In genomic region chr7:64665980-64666674, GRCh38 we compare ENCODE assay signal across 8 cellular contexts. TPM values are rescaled to one million over a fixed set of nuclear protein-coding genes. Genes with fewer than 3 reads are reported as not detected.
DNase-seq lines count a peak whose midpoint lies in the region; ATAC-seq, FAIRE-seq and TF ChIP-seq lines count a peak whose summit lies in the region.

Gene ZNF107, plus strand, starts transcription at chr7:64666133. Its CDS starts 150 bp downstream, at chr7:64666283.

- H3K27me3 ChIP-seq in SU-DHL-6 (ENCODE audit: low read length), result no peaks in the 10 kb centered on the region
- H3K27me3 ChIP-seq in pancreas, result no peaks in the 10 kb centered on the region
- H3K27me3 ChIP-seq in tibial nerve, result no peaks in the 10 kb centered on the region

- H3K27ac Mint-ChIP-seq in activated naive CD8-positive, alpha-beta T cell treated with anti-CD3 and anti-CD28 coated beads, Interleukin-2, amount 10 ng/mL, durations not matched to agents 7 days and 5 days, result peak within 1 kb of the TSS; percentile 98

- TF ChIP-seq POLR2A in GM10847 (IDR thresholded peaks at IDR 0.05; ENCODE audit: extremely low read depth, insufficient read length) (peak; percentile 48), tibial nerve (IDR thresholded peaks at IDR 0.05) (peak in 1 of 2 donors; percentile 60)

- H4K20me1 ChIP-seq in SU-DHL-6 (ENCODE audit: low read depth, low read length), result no peaks in the 10 kb centered on the region

- DNase-seq in NCI-H128 (lab: John Stamatoyannopoulos, UW; ENCODE audit: unreplicated experiment), result peak; percentile 74
- DNase-seq in activated naive CD8-positive, alpha-beta T cell treated with anti-CD3 and anti-CD28 coated beads, Interleukin-2, amount 10 ng/mL, durations not matched to agents 7 days and 5 days, result peak; percentile 81
- peak; percentile 95 for DNase-seq in Right ventricle myocardium superior
- DNase-seq in pancreas, result peak; percentile 82 to 93 (median 86)
- DNase-seq in tibial nerve (ENCODE audit: low spot score in 2 of 2), result peak; percentile 83 to 89

- H3K4me1 Mint-ChIP-seq in activated naive CD8-positive, alpha-beta T cell treated with anti-CD3 and anti-CD28 coated beads, Interleukin-2, amount 10 ng/mL, durations not matched to agents 7 days and 5 days, result peaks cover 24% of the 10 kb centered on the region

- intact Hi-C loops in Right ventricle myocardium superior (cut with DNase I), result no loop called here
- intact Hi-C loops in pancreas (cut with DNase I), result no loop called here

- TF ChIP-seq EP300 in tibial nerve (IDR thresholded peaks at IDR 0.05), result peak; percentile 49 to 74

- FAIRE-seq in pancreas (lab: Jason Lieb, UNC), result peak; percentile 96

- H3K9ac ChIP-seq in SU-DHL-6 (ENCODE audit: low read length), result peak within 1 kb of the TSS; percentile 93

- H3K79me2 ChIP-seq in SU-DHL-6 (ENCODE audit: insufficient read depth, low read length), result peaks cover 56% of the 10 kb centered on the region

- H3K36me3 ChIP-seq in SU-DHL-6 (ENCODE audit: low read length) (peaks cover 10% of the 10 kb centered on the region), pancreas (no peaks in the 10 kb centered on the region), tibial nerve (peaks cover 0 to 14% (median 0%) of the 10 kb centered on the region in 3 donors)

- POLR2A ChIA-PET in activated naive CD8-positive, alpha-beta T cell treated with anti-CD3 and anti-CD28 coated beads, Interleukin-2, amount 10 ng/mL, durations not matched to agents 7 days and 5 days (lab: Charles Lee), result interaction anchor here (0.5 to 2.6 kb wide), 20 partner anchors 8 to 741 kb away, joined by 3 to 28 read pairs (median 4); partner anchors contain the start of genes ERV3-1, ZNF138, ZNF273 and ZNF680

- no peaks in the 10 kb centered on the region for H3K9me3 ChIP-seq in SU-DHL-6 (ENCODE audit: insufficient read depth, low read length)
- H3K9me3 ChIP-seq in pancreas, result no peaks in the 10 kb centered on the region
- no peaks in the 10 kb centered on the region for H3K9me3 ChIP-seq in tibial nerve

- peak within 1 kb of the TSS; percentile 96 for H3K4me3 Mint-ChIP-seq in activated naive CD8-positive, alpha-beta T cell treated with anti-CD3 and anti-CD28 coated beads, Interleukin-2, amount 10 ng/mL, durations not matched to agents 7 days and 5 days

- no peaks in the 10 kb centered on the region for H3K27me3 Mint-ChIP-seq in activated naive CD8-positive, alpha-beta T cell treated with anti-CD3 and anti-CD28 coated beads, Interleukin-2, amount 10 ng/mL, durations not matched to agents 7 days and 5 days

- peak within 1 kb of the TSS; percentile 94 for H3K4me2 ChIP-seq in SU-DHL-6 (ENCODE audit: low read depth, low read length, poor library complexity, severe bottlenecking)

- peak within 1 kb of the TSS; percentile 93 for H2AFZ ChIP-seq in SU-DHL-6 (ENCODE audit: low read depth, low read length, severe bottlenecking)

- H3K9me3 Mint-ChIP-seq in activated naive CD8-positive, alpha-beta T cell treated with anti-CD3 and anti-CD28 coated beads, Interleukin-2, amount 10 ng/mL, durations not matched to agents 7 days and 5 days, result peaks cover 30% of the 10 kb centered on the region

- WGBS in pancreas, 2 donors, result 0 to 1% methylated on average over 32 to 37 of the region's 37 CpGs
- 0 to 1% methylated on average over 29 to 37 of the region's 37 CpGs for WGBS in tibial nerve, 2 donors

- no peaks in the 10 kb centered on the region for H3K9me2 ChIP-seq in SU-DHL-6 (replicated peaks; ENCODE audit: insufficient read depth, low read length)

- H3K4me1 ChIP-seq in pancreas (peaks cover 0 to 8% (median 3%) of the 10 kb centered on the region in 3 donors), tibial nerve (peaks cover 0 to 19% (median 0%) of the 10 kb centered on the region in 4 donors)

- ATAC-seq in HG02678 (IDR thresholded peaks at IDR 0.05; ENCODE audit: unreplicated experiment) (peak; percentile 99), Right ventricle myocardium superior (ENCODE audit: poor library complexity) (peak; percentile 100), pancreas (peak; percentile 99 to 100 (median 100))
- ATAC-seq in activated naive CD8-positive, alpha-beta T cell treated with anti-CD3 and anti-CD28 coated beads, Interleukin-2, amount 10 ng/mL, durations not matched to agents 7 days and 5 days (ENCODE audit: low read depth), result peak; percentile 100

- H3F3A ChIP-seq in SU-DHL-6 (ENCODE audit: insufficient read depth), result peaks cover 44% of the 10 kb centered on the region

- peaks cover 55% of the 10 kb centered on the region for H3K36me3 Mint-ChIP-seq in activated naive CD8-positive, alpha-beta T cell treated with anti-CD3 and anti-CD28 coated beads, Interleukin-2, amount 10 ng/mL, durations not matched to agents 7 days and 5 days

- H3K27ac ChIP-seq in SU-DHL-6 (ENCODE audit: low read depth, low read length), result peak within 1 kb of the TSS; percentile 93
- H3K27ac ChIP-seq in pancreas, result peak within 1 kb of the TSS in 2 of 4 donors; percentile 48 to 62
- H3K27ac ChIP-seq in tibial nerve, result peak within 1 kb of the TSS; percentile 31 to 83 (median 79)

- H3K4me3 ChIP-seq in SU-DHL-6 (ENCODE audit: insufficient read depth, low read length, poor library complexity, severe bottlenecking) (peak within 1 kb of the TSS; percentile 97), pancreas (peak within 1 kb of the TSS; percentile 53 to 76 (median 60)), tibial nerve (peak within 1 kb of the TSS; percentile 59 to 80 (median 70))

- TF ChIP-seq CTCF in SU-DHL-6 (IDR thresholded peaks at IDR 0.05; ENCODE audit: insufficient read depth, low read length, poor library complexity, severe bottlenecking) (no peak), pancreas (IDR thresholded peaks at IDR 0.05) (no peak), tibial nerve (IDR thresholded peaks at IDR 0.05) (no peak)

RNA-seq across cellular contexts. Expression of gene ZNF107, which starts in this region (rescaled TPM):
- total RNA-seq in activated naive CD8-positive, alpha-beta T cell treated with anti-CD3 and anti-CD28 coated beads, Interleukin-2, amount 10 ng/mL, durations not matched to agents 7 days and 5 days, result 10 to 100 TPM; 28.9 to 29.0 TPM
- 0.94 TPM for total RNA-seq in Right ventricle myocardium superior
- total RNA-seq in pancreas, result 1 to 10 TPM in 5 of 6 donors, under 1 TPM in 1; 0.75 to 2.9 (median 1.6) TPM
- 1 to 10 TPM in 1 of 2 donors, under 1 TPM in 1; 0.68 to 1.7 TPM for polyA plus RNA-seq in pancreas
- 1 to 10 TPM; 3.6 to 9.0 (median 6.4) TPM for total RNA-seq in tibial nerve

Comparison
In these comparisons a context has a peak if more than half of its experiments do, and no peak if none do; other contexts are left out.
1. Peak in DNase-seq and ATAC-seq in Right ventricle myocardium superior; RNA of the gene not detected or under 1 TPM.